18 cellular contexts compared by ENCODE assay signal in the genomic region with DNA sequence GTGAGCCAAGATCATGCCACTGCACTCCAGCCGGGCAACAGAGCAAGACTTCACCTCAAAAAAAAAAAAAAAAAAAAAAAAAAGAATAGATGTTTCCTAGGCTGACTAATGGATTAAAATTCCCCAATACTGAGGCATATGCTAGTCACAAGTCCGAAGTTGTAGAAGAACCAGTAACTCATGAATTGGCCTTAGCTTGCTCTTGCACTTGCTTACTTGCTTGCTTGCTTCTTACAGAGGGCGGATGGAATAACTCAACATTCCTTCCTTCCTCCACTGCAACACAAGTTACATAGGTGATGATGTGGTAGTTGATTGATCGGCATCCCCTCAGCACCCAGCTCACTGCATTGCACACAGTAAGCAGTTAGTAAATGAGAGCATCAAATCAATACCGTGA. TPM values are rescaled to one million over a fixed set of nuclear protein-coding genes. Genes with fewer than 3 reads are reported as not detected.
A peak's percentile ranks its signal among the peaks of the same experiment; 100 is the strongest.
DNase-seq lines count a peak whose midpoint lies in the region; FAIRE-seq and TF ChIP-seq lines count a peak whose summit lies in the region.
"Had no signal": no experiment of that assay in that cellular context is flagged by ENCODE, and none has a peak within 500 bp of the region (broad histone marks: within the 10 kb centered on the region; RNA-seq: fewer than 3 reads in every experiment).

No MANE protein-coding gene starts in this region.

- DNase-seq in AG10803 (ENCODE audit: low read depth): peak; percentile 70
- DNase-seq in LHCN-M2 (ENCODE audit: low read depth): peak; percentile 30
- peak; percentile 95 for DNase-seq in bronchial epithelial cell (ENCODE audit: low read depth)
- peak; percentile 66 for DNase-seq in iris pigment epithelial cell (ENCODE audit: low read depth)
- no peak for DNase-seq in A172 (ENCODE audit: low spot score)
- no peak for DNase-seq in kidney glomerular epithelial cell (lab: John Stamatoyannopoulos, UW)
- no peak for DNase-seq in SHP77 treated with DMSO at 0.1 percent for 48 hours (lab: John Stamatoyannopoulos, UW)
- no peak for DNase-seq in NOMO-1 treated with dmso at 0.1 percent for 144 hours (lab: John Stamatoyannopoulos, UW; ENCODE audit: unreplicated experiment)
- DNase-seq: activated CD4-positive, alpha-beta T cell treated with anti-CD3 and anti-CD28 coated beads, Interleukin-2, amount 10 ng/mL, durations not matched to agents 24 days and 14 days; activated naive CD8-positive, alpha-beta T cell treated with anti-CD3 and anti-CD28 coated beads, Interleukin-2, amount 50 U/mL, for 24 hours; DMS79 treated with DMSO at 0.1 percent for 48 hours; glutamatergic neuron; RPMI8226; stimulated activated CD4-positive, alpha-beta T cell treated with anti-CD3 and anti-CD28 coated beads, Interleukin-12 subunit alpha, Interleukin-12 subunit beta, amount 100 ng/mL, for 4 hours; stimulated activated CD8-positive, alpha-beta memory T cell treated with anti-CD3 and anti-CD28 coated beads, Interleukin-4, amount 100 ng/mL, for 48 hours had no signal

- no peak for FAIRE-seq in bronchial epithelial cell (lab: Jason Lieb, UNC)

- TF ChIP-seq CTCF in AG10803 (conservative IDR thresholded peaks at IDR 0.05; ENCODE audit: low read length) (no peak), bronchial epithelial cell (IDR thresholded peaks at IDR 0.05; ENCODE audit: insufficient read depth, low read length, severe bottlenecking) (no peak)

- no peaks in the 10 kb centered on the region for H3K27me3 ChIP-seq in bronchial epithelial cell (ENCODE audit: control insufficient read depth, insufficient read depth, low read length)
- H3K27me3 ChIP-seq: breast epithelium had no signal

- peaks cover 3% of the 10 kb centered on the region for H3K36me3 ChIP-seq in bronchial epithelial cell (ENCODE audit: control insufficient read depth, insufficient read depth, low read length)
- H3K36me3 ChIP-seq: breast epithelium had no signal

- H3K4me3 ChIP-seq in AG10803 (ENCODE audit: low read length) (no peak overlapping the region), bronchial epithelial cell (ENCODE audit: low read depth, low read length) (no peak overlapping the region)
- H3K4me3 ChIP-seq: breast epithelium had no signal

RNA-seq across cellular contexts. Expression of gene TARS2, which starts 2.8 kb away (rescaled TPM):
- total RNA-seq in LHCN-M2 (2014; rRNA removed) (16.4 and 18.9 TPM in 2 replicates), bronchial epithelial cell (14.5 and 18.1 TPM in 2 replicates)
- polyA plus RNA-seq in LHCN-M2 (2012): 15.0 TPM
- total RNA-seq in A172 (2014; rRNA removed; shearing (Covaris generic)): 30.0 and 32.1 TPM in 2 replicates

RNA-seq across cellular contexts. Expression of gene ECM1, which starts 23.5 kb away (rescaled TPM):
- total RNA-seq in LHCN-M2 (2014; rRNA removed) (108 and 129 TPM in 2 replicates), bronchial epithelial cell (5.5 and 5.8 TPM in 2 replicates)
- polyA plus RNA-seq in LHCN-M2 (2012): 222 TPM
- total RNA-seq in A172 (2014; rRNA removed; shearing (Covaris generic)): 101 and 135 TPM in 2 replicates

RNA-seq across cellular contexts. Expression of gene FALEC, which starts 31.1 kb away (rescaled TPM):
- not detected in 2 replicates for total RNA-seq in LHCN-M2 (2014; rRNA removed)
- 0.36 TPM for polyA plus RNA-seq in LHCN-M2 (2012)
- not detected in 2 replicates for total RNA-seq in bronchial epithelial cell
- 0.55 TPM in 1 of 2 replicates, not detected in the other for total RNA-seq in A172 (2014; rRNA removed; shearing (Covaris generic))
- total RNA-seq: activated CD4-positive, alpha-beta T cell treated with anti-CD3 and anti-CD28 coated beads, Interleukin-2, amount 10 ng/mL, durations not matched to agents 24 days and 14 days; liver had no signal
- polyA plus RNA-seq: AG04450, liver had no signal

Comparison
In these comparisons a context has a peak if more than half of its experiments do, and no peak if none do; other contexts are left out.
1. DNase-seq: peak in AG10803 (single experiment), LHCN-M2 (single experiment), bronchial epithelial cell (single experiment) and iris pigment epithelial cell (single experiment); none in A172 (single experiment), kidney glomerular epithelial cell (single experiment), SHP77 treated with DMSO at 0.1 percent for 48 hours (single experiment) and NOMO-1 treated with dmso at 0.1 percent for 144 hours (single experiment).
2. RNA of gene ECM1, which starts 23.5 kb away (total RNA-seq): 108 to 129 TPM in LHCN-M2 and 101 to 135 TPM in A172; 5.5 to 5.8 TPM in bronchial epithelial cell; every median in the first group is over 10 times any median in the second.